9 cellular contexts compared by ENCODE assay signal in the genomic region with DNA sequence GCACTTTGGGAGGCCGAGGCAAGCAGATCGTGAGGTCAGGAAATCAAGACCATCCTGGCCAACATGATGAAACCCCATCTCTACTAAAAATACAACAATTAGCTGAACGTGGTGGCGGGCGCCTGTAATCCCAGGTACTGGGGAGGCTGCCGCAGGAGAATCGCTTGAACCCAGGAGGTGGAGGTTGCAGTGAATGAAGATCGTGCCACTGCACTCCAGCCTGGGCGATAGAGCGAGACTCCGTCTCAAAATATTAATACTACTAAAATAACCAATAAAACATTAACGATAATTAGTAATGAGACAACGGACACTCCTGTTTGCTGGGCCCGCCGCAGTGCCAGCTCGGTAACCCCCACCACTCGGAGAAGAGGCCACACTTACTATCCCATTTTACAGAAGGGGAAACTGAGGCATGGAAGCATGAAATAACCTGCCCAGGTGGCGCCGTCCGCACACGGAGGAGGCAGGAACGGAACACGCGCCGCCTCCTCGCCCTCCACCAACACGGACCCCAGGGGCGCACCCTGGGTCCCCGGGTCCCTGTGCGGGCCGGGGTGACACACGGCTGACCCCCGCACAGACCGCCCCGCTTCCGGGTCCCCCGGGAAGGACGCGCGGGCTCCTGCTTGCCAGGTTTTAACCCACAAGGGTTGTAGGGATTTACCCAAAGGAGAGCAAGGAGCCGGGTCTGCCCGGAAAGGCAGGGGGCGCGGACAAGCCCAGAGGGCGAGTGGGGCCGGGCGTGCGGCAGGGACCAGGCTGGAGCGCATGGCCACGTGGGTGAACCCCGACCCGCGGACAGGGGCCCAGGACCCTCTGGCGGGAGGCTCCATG. TPM values are rescaled to one million over a fixed set of nuclear protein-coding genes. Genes with fewer than 3 reads are reported as not detected.
DNase-seq lines count a peak whose midpoint lies in the region; ATAC-seq and TF ChIP-seq lines count a peak whose summit lies in the region.
"Had no signal": no experiment of that assay in that cellular context is flagged by ENCODE, and none has a peak within 500 bp of the region (broad histone marks: within the 10 kb centered on the region; RNA-seq: fewer than 3 reads in every experiment).

No MANE protein-coding gene starts in this region.

- no peak for ATAC-seq in activated T-helper 17 cell treated with anti-CD3 and anti-CD28 coated beads, Interleukin-2, amount 50 U/mL, for 72 hours (replicated peaks)
- ATAC-seq in HG02852 (IDR thresholded peaks at IDR 0.05; ENCODE audit: unreplicated experiment) (no peak), HG02610 (IDR thresholded peaks at IDR 0.05; ENCODE audit: unreplicated experiment) (no peak)

- no peak for DNase-seq in mesendoderm
- no peak for DNase-seq in GOT3 (lab: John Stamatoyannopoulos, UW)
- DNase-seq: NCI-H526 treated with DMSO at 0.1 percent for 48 hours had no signal

- H3K36me3 Mint-ChIP-seq in activated T-helper 17 cell treated with anti-CD3 and anti-CD28 coated beads, Interleukin-2, amount 50 U/mL, for 72 hours (ENCODE audit: low read depth) = peaks cover 26% of the 10 kb centered on the region

- no peaks in the 10 kb centered on the region for H4K20me1 ChIP-seq in DOHH2 (ENCODE audit: control insufficient read depth, insufficient read depth, low read depth, low read length)

- H3K9ac ChIP-seq in mesendoderm (ENCODE audit: low read length) = peak overlapping the region; percentile 44

- no peaks in the 10 kb centered on the region for H3K36me3 ChIP-seq in DOHH2 (ENCODE audit: control insufficient read depth, low read length)
- H3K36me3 ChIP-seq in mesendoderm (ENCODE audit: control insufficient read depth, insufficient read depth, low read length) = no peaks in the 10 kb centered on the region

- H3K79me1 ChIP-seq in mesendoderm (ENCODE audit: low read length) = peaks cover 5% of the 10 kb centered on the region

- peak overlapping the region; percentile 42 for H3K56ac ChIP-seq in mesendoderm (ENCODE audit: low read length)

- no peak overlapping the region for H3K27ac Mint-ChIP-seq in activated T-helper 17 cell treated with anti-CD3 and anti-CD28 coated beads, Interleukin-2, amount 50 U/mL, for 72 hours

- peaks cover 50% of the 10 kb centered on the region for H3K4me1 ChIP-seq in DOHH2 (ENCODE audit: control insufficient read depth, low read length)
- H3K4me1 ChIP-seq in mesendoderm (ENCODE audit: control insufficient read depth, low read depth, low read length) = no peaks in the 10 kb centered on the region

- H2AK5ac ChIP-seq in mesendoderm (ENCODE audit: low read length) = no peak overlapping the region

- H4K8ac ChIP-seq in mesendoderm (ENCODE audit: low read depth, low read length) = no peak overlapping the region

- H3K18ac ChIP-seq in mesendoderm (ENCODE audit: low read length) = no peak overlapping the region

- H3K4me2 ChIP-seq in DOHH2 (ENCODE audit: low read length) (peak overlapping the region; percentile 19; the same call in 1 of the 2 replicates), mesendoderm (ENCODE audit: low read length) (peak overlapping the region; percentile 20)

- no peak overlapping the region for H3K23ac ChIP-seq in mesendoderm (ENCODE audit: low read length)

- H3K4me3 ChIP-seq in DOHH2 (ENCODE audit: low read length) (no peak overlapping the region), mesendoderm (ENCODE audit: low read length) (no peak overlapping the region)

- H3K4ac ChIP-seq in mesendoderm (ENCODE audit: low read depth, low read length) = no peak overlapping the region

- H3F3A ChIP-seq in DOHH2 (ENCODE audit: control insufficient read depth, insufficient read depth) = peaks cover 15% of the 10 kb centered on the region

- H3K4me1 Mint-ChIP-seq in activated T-helper 17 cell treated with anti-CD3 and anti-CD28 coated beads, Interleukin-2, amount 50 U/mL, for 72 hours = peaks cover 14% of the 10 kb centered on the region

- H3K9me3 Mint-ChIP-seq in activated T-helper 17 cell treated with anti-CD3 and anti-CD28 coated beads, Interleukin-2, amount 50 U/mL, for 72 hours = no peaks in the 10 kb centered on the region

- H3K9me3 ChIP-seq in DOHH2 (ENCODE audit: control insufficient read depth, insufficient read depth, low read length) = no peaks in the 10 kb centered on the region

- H2BK5ac ChIP-seq in mesendoderm (ENCODE audit: low read length) = no peak overlapping the region

- peak overlapping the region; percentile 97 for H3K4me3 Mint-ChIP-seq in activated T-helper 17 cell treated with anti-CD3 and anti-CD28 coated beads, Interleukin-2, amount 50 U/mL, for 72 hours

- H3K27ac ChIP-seq in DOHH2 (ENCODE audit: low read depth, low read length) = no peak overlapping the region
- no peak overlapping the region for H3K27ac ChIP-seq in mesendoderm (ENCODE audit: low read depth, low read length)

- no peak for TF ChIP-seq CTCF in DOHH2 (IDR thresholded peaks at IDR 0.05; ENCODE audit: low read depth, low read length, poor library complexity, severe bottlenecking)

- no peaks in the 10 kb centered on the region for H3K27me3 Mint-ChIP-seq in activated T-helper 17 cell treated with anti-CD3 and anti-CD28 coated beads, Interleukin-2, amount 50 U/mL, for 72 hours

- no peak overlapping the region for H2BK15ac ChIP-seq in mesendoderm (replicated peaks; ENCODE audit: low read depth)

- no peak overlapping the region for H4K5ac ChIP-seq in mesendoderm (ENCODE audit: low read length)

- H3K79me2 ChIP-seq in DOHH2 (ENCODE audit: control insufficient read depth, low read length) (peaks cover 44% of the 10 kb centered on the region), mesendoderm (ENCODE audit: control insufficient read depth, insufficient read depth, low read length) (peaks cover 10% of the 10 kb centered on the region)

- no peaks in the 10 kb centered on the region for H3K27me3 ChIP-seq in DOHH2 (ENCODE audit: control insufficient read depth, low read length)
- H3K27me3 ChIP-seq in mesendoderm (ENCODE audit: insufficient read depth, low read length, poor library complexity) = no peaks in the 10 kb centered on the region

- H3K9me2 ChIP-seq in DOHH2 (replicated peaks; ENCODE audit: control insufficient read depth, low read length) = no peaks in the 10 kb centered on the region

- H2BK120ac ChIP-seq in mesendoderm (ENCODE audit: low read depth, low read length) = no peak overlapping the region

- no CpG with 5 or more reads among the region's 54 CpGs for WGBS in mesendoderm (ENCODE audit: extremely low coverage, insufficient coverage, low lambda C conversion rate)

RNA-seq across cellular contexts. Expression of a gene that starts 1.6 kb away (rescaled TPM):
- total RNA-seq in activated T-helper 17 cell treated with anti-CD3 and anti-CD28 coated beads, Interleukin-2, amount 50 U/mL, for 72 hours = 10 to 100 TPM; 78.5 to 79.3 TPM
- 56.1 TPM for polyA plus RNA-seq in mesendoderm (2013, experiment 1 of 2)
- 56.0 TPM for polyA plus RNA-seq in mesendoderm (2013, experiment 2 of 2)

RNA-seq across cellular contexts. Expression of a gene that starts 5.7 kb away (rescaled TPM):
- 10 to 100 TPM; 17.5 to 53.1 TPM for total RNA-seq in activated T-helper 17 cell treated with anti-CD3 and anti-CD28 coated beads, Interleukin-2, amount 50 U/mL, for 72 hours
- 0.10 TPM for polyA plus RNA-seq in mesendoderm (2013, experiment 1 of 2)
- polyA plus RNA-seq in mesendoderm (2013, experiment 2 of 2) = 0.15 TPM
- total RNA-seq: endothelial cell of umbilical vein, HT1080 had no signal
- polyA plus RNA-seq: endothelial cell of umbilical vein had no signal

RNA-seq across cellular contexts. Expression of a gene that starts 14.4 kb away (rescaled TPM):
- 10 to 100 TPM; 50.3 to 79.3 TPM for total RNA-seq in activated T-helper 17 cell treated with anti-CD3 and anti-CD28 coated beads, Interleukin-2, amount 50 U/mL, for 72 hours
- 66.2 TPM for polyA plus RNA-seq in mesendoderm (2013, experiment 1 of 2)
- polyA plus RNA-seq in mesendoderm (2013, experiment 2 of 2) = 69.1 TPM

RNA-seq across cellular contexts. Expression of a gene that starts 18.1 kb away (rescaled TPM):
- total RNA-seq in activated T-helper 17 cell treated with anti-CD3 and anti-CD28 coated beads, Interleukin-2, amount 50 U/mL, for 72 hours = not detected
- polyA plus RNA-seq in mesendoderm (2013, experiment 1 of 2) = not detected
- polyA plus RNA-seq in mesendoderm (2013, experiment 2 of 2) = not detected
- total RNA-seq: endothelial cell of umbilical vein, HT1080 had no signal
- polyA plus RNA-seq: endothelial cell of umbilical vein had no signal

RNA-seq across cellular contexts. Expression of a gene that starts 18.4 kb away (rescaled TPM):
- 10 to 100 TPM; 60.4 to 64.1 TPM for total RNA-seq in activated T-helper 17 cell treated with anti-CD3 and anti-CD28 coated beads, Interleukin-2, amount 50 U/mL, for 72 hours
- polyA plus RNA-seq in mesendoderm (2013, experiment 1 of 2) = 34.1 TPM
- 33.8 TPM for polyA plus RNA-seq in mesendoderm (2013, experiment 2 of 2)
